In genomic region chr9:121296213-121297127, GRCh38 we compare ENCODE assay signal across 17 cellular contexts. TPM values are rescaled to one million over a fixed set of nuclear protein-coding genes. Genes with fewer than 3 reads are reported as not detected.
DNase-seq lines count a peak whose midpoint lies in the region; ATAC-seq, FAIRE-seq and TF ChIP-seq lines count a peak whose summit lies in the region.
"Had no signal": no experiment of that assay in that cellular context is flagged by ENCODE, and none has a peak within 500 bp of the region (broad histone marks: within the 10 kb centered on the region; RNA-seq: fewer than 3 reads in every experiment).

No MANE protein-coding gene starts in this region.

- 74% methylated on average over 7 of the region's 7 CpGs for WGBS in prostate gland

- H3K36me3 ChIP-seq in kidney (ENCODE audit: control insufficient read depth in 1 of 2, insufficient read depth in 2 of 2, low read length in 2 of 2) (no peaks in the 10 kb centered on the region), prostate gland (no peaks in the 10 kb centered on the region), upper lobe of right lung (peaks cover 5% of the 10 kb centered on the region), WERI-Rb-1 (no peaks in the 10 kb centered on the region)
- H3K36me3 ChIP-seq: pancreas had no signal

- POLR2A ChIA-PET in activated naive CD8-positive, alpha-beta T cell treated with anti-CD3 and anti-CD28 coated beads, Interleukin-2, amount 10 ng/mL, durations not matched to agents 7 days and 5 days (lab: Charles Lee), result no interaction called here

- peaks cover 15% of the 10 kb centered on the region for H3K4me1 Mint-ChIP-seq in activated naive CD8-positive, alpha-beta T cell treated with anti-CD3 and anti-CD28 coated beads, Interleukin-2, amount 10 ng/mL, durations not matched to agents 7 days and 5 days
- peaks cover 16% of the 10 kb centered on the region for H3K4me1 Mint-ChIP-seq in activated naive CD8-positive, alpha-beta T cell treated with anti-CD3 and anti-CD28 coated beads, Interleukin-2, amount 50 U/mL, for 24 hours

- H3K36me3 Mint-ChIP-seq in activated naive CD8-positive, alpha-beta T cell treated with anti-CD3 and anti-CD28 coated beads, Interleukin-2, amount 10 ng/mL, durations not matched to agents 7 days and 5 days, result no peaks in the 10 kb centered on the region
- H3K36me3 Mint-ChIP-seq in activated naive CD8-positive, alpha-beta T cell treated with anti-CD3 and anti-CD28 coated beads, Interleukin-2, amount 50 U/mL, for 24 hours (ENCODE audit: low read depth), result no peaks in the 10 kb centered on the region

- ATAC-seq in activated naive CD8-positive, alpha-beta T cell treated with anti-CD3 and anti-CD28 coated beads, Interleukin-2, amount 10 ng/mL, durations not matched to agents 7 days and 5 days (ENCODE audit: low read depth), result no peak
- ATAC-seq in activated naive CD8-positive, alpha-beta T cell treated with anti-CD3 and anti-CD28 coated beads, Interleukin-2, amount 50 U/mL, for 24 hours, result no peak
- no peak for ATAC-seq in upper lobe of right lung
- ATAC-seq: pancreas had no signal

- TF ChIP-seq POLR2A in prostate gland (IDR thresholded peaks at IDR 0.05), result no peak

- H3K4me3 ChIP-seq in kidney (ENCODE audit: low read length in 2 of 2), result no peak overlapping the region
- no peak overlapping the region for H3K4me3 ChIP-seq in prostate gland
- H3K4me3 ChIP-seq in upper lobe of right lung, result no peak overlapping the region
- H3K4me3 ChIP-seq in WERI-Rb-1 (ENCODE audit: low read depth, low read length), result no peak overlapping the region
- H3K4me3 ChIP-seq: pancreas had no signal

- intact Hi-C loops in kidney (cut with DNase I) (no loop called here), prostate gland (cut with DNase I) (no loop called here), upper lobe of right lung (cut with DNase I) (no loop called here)

- H3K27ac ChIP-seq in kidney (ENCODE audit: low read depth in 2 of 2, low read length in 2 of 2), result peak overlapping the region; percentile 14 to 49
- H3K27ac ChIP-seq in prostate gland, result peak overlapping the region; percentile 73 to 84
- peak overlapping the region; percentile 86 for H3K27ac ChIP-seq in upper lobe of right lung
- H3K27ac ChIP-seq in WERI-Rb-1, result no peak overlapping the region

- H3K9me3 ChIP-seq in kidney (ENCODE audit: control insufficient read depth in 1 of 2, low read length in 2 of 2), result no peaks in the 10 kb centered on the region
- no peaks in the 10 kb centered on the region for H3K9me3 ChIP-seq in prostate gland
- H3K9me3 ChIP-seq in upper lobe of right lung, result no peaks in the 10 kb centered on the region
- H3K9me3 ChIP-seq in WERI-Rb-1 (ENCODE audit: severe bottlenecking), result no peaks in the 10 kb centered on the region
- H3K9me3 ChIP-seq: pancreas had no signal

- no peaks in the 10 kb centered on the region for H3K9me3 Mint-ChIP-seq in activated naive CD8-positive, alpha-beta T cell treated with anti-CD3 and anti-CD28 coated beads, Interleukin-2, amount 10 ng/mL, durations not matched to agents 7 days and 5 days
- H3K9me3 Mint-ChIP-seq in activated naive CD8-positive, alpha-beta T cell treated with anti-CD3 and anti-CD28 coated beads, Interleukin-2, amount 50 U/mL, for 24 hours, result no peaks in the 10 kb centered on the region
- H3K9me3 Mint-ChIP-seq: activated T-helper 2 cell treated with anti-CD3 and anti-CD28 coated beads, Interferon-gamma antibody, Interleukin-2, Interleukin-4, amounts not matched to agents 10 μg/mL and 5 μg/mL and 100 μg/mL, durations not matched to agents 14 hours and 24 hours and 36 hours; CD4-positive, alpha-beta memory T cell had no signal

- no peak overlapping the region for H3K27ac Mint-ChIP-seq in activated naive CD8-positive, alpha-beta T cell treated with anti-CD3 and anti-CD28 coated beads, Interleukin-2, amount 10 ng/mL, durations not matched to agents 7 days and 5 days
- H3K27ac Mint-ChIP-seq in activated naive CD8-positive, alpha-beta T cell treated with anti-CD3 and anti-CD28 coated beads, Interleukin-2, amount 50 U/mL, for 24 hours, result no peak overlapping the region
- H3K27ac Mint-ChIP-seq: activated T-helper 2 cell treated with anti-CD3 and anti-CD28 coated beads, Interferon-gamma antibody, Interleukin-2, Interleukin-4, amounts not matched to agents 10 μg/mL and 5 μg/mL and 100 μg/mL, durations not matched to agents 14 hours and 24 hours and 36 hours; CD4-positive, alpha-beta memory T cell had no signal

- no peak overlapping the region for H3K4me3 Mint-ChIP-seq in activated naive CD8-positive, alpha-beta T cell treated with anti-CD3 and anti-CD28 coated beads, Interleukin-2, amount 10 ng/mL, durations not matched to agents 7 days and 5 days
- H3K4me3 Mint-ChIP-seq in activated naive CD8-positive, alpha-beta T cell treated with anti-CD3 and anti-CD28 coated beads, Interleukin-2, amount 50 U/mL, for 24 hours, result no peak overlapping the region
- H3K4me3 Mint-ChIP-seq: CD4-positive, alpha-beta memory T cell had no signal

- H3K27me3 ChIP-seq in prostate gland (replicated peaks; ENCODE audit: insufficient read depth), result no peaks in the 10 kb centered on the region
- H3K27me3 ChIP-seq in upper lobe of right lung, result no peaks in the 10 kb centered on the region
- H3K27me3 ChIP-seq in WERI-Rb-1 (ENCODE audit: insufficient read depth, low read depth, severe bottlenecking), result no peaks in the 10 kb centered on the region
- H3K27me3 ChIP-seq: pancreas had no signal

- H3K9ac ChIP-seq in kidney (ENCODE audit: low read length in 2 of 2), result peak overlapping the region in 1 of 2 donors; percentile 36

- peak; percentile 9 for DNase-seq in activated naive CD8-positive, alpha-beta T cell treated with anti-CD3 and anti-CD28 coated beads, Interleukin-2, amount 10 ng/mL, durations not matched to agents 7 days and 5 days
- DNase-seq in activated naive CD8-positive, alpha-beta T cell treated with anti-CD3 and anti-CD28 coated beads, Interleukin-2, amount 50 U/mL, for 24 hours, result no peak
- DNase-seq in kidney, result no peak
- DNase-seq in prostate gland (ENCODE audit: low spot score), result no peak
- DNase-seq in upper lobe of right lung, result no peak
- DNase-seq in activated CD8-positive, alpha-beta memory T cell treated with anti-CD3 and anti-CD28 coated beads, Interleukin-2, amount 50 U/mL, for 48 hours, result no peak
- no peak for DNase-seq in iPS-NIHi7 (ENCODE audit: extremely low spot score)
- no peak for DNase-seq in WERI-Rb-1
- DNase-seq: 8988T; activated CD4-positive, alpha-beta T cell treated with anti-CD3 and anti-CD28 coated beads, Interleukin-2, amount 50 U/mL, for 4 hours; CD4-positive, alpha-beta memory T cell; glutamatergic neuron; NCI-H1694 treated with DMSO at 0.1 percent for 48 hours; stimulated activated CD4-positive, alpha-beta T cell treated with anti-CD3 and anti-CD28 coated beads, Interleukin-2, amount 100 ng/mL, for 48 hours; T-helper 9 cell had no signal

- FAIRE-seq in kidney (lab: Jason Lieb, UNC), result no peak
- FAIRE-seq: pancreas had no signal

- peaks cover 18% of the 10 kb centered on the region for H3K27me3 Mint-ChIP-seq in activated naive CD8-positive, alpha-beta T cell treated with anti-CD3 and anti-CD28 coated beads, Interleukin-2, amount 10 ng/mL, durations not matched to agents 7 days and 5 days
- peaks cover 21% of the 10 kb centered on the region for H3K27me3 Mint-ChIP-seq in activated naive CD8-positive, alpha-beta T cell treated with anti-CD3 and anti-CD28 coated beads, Interleukin-2, amount 50 U/mL, for 24 hours

- H3K4me1 ChIP-seq in kidney (ENCODE audit: control insufficient read depth in 1 of 2, insufficient read depth in 1 of 2, low read depth in 1 of 2, low read length in 2 of 2), result peaks cover 31 to 37% of the 10 kb centered on the region in 2 donors
- H3K4me1 ChIP-seq in prostate gland (replicated peaks), result peaks cover 7% of the 10 kb centered on the region
- H3K4me1 ChIP-seq in upper lobe of right lung, result peaks cover 67% of the 10 kb centered on the region

- no peak for TF ChIP-seq CTCF in kidney (IDR thresholded peaks at IDR 0.05; ENCODE audit: borderline replicate concordance, extremely low read depth, insufficient read depth)
- TF ChIP-seq CTCF in prostate gland (IDR thresholded peaks at IDR 0.05), result no peak
- no peak for TF ChIP-seq CTCF in upper lobe of right lung (IDR thresholded peaks at IDR 0.05)
- TF ChIP-seq CTCF in WERI-Rb-1 (IDR thresholded peaks at IDR 0.05; ENCODE audit: low read depth, low read length), result no peak

RNA-seq across cellular contexts. Expression of gene GSN, which starts 28.5 kb away (rescaled TPM):
- 1 to 10 TPM; 8.0 to 9.6 TPM for total RNA-seq in activated naive CD8-positive, alpha-beta T cell treated with anti-CD3 and anti-CD28 coated beads, Interleukin-2, amount 10 ng/mL, durations not matched to agents 7 days and 5 days
- 511 TPM for total RNA-seq in kidney
- polyA plus RNA-seq in kidney (ENCODE audit: insufficient read depth, low read depth, low replicate concordance), result 235 TPM
- 100 to 1,000 TPM; 390 to 690 TPM for total RNA-seq in prostate gland
- 464 TPM for total RNA-seq in upper lobe of right lung

Comparison
In these comparisons a context has a peak if more than half of its experiments do, and no peak if none do; other contexts are left out.
1. RNA of gene GSN, which starts 28.5 kb away (total RNA-seq): 390 to 690 TPM in prostate gland, 511 TPM in kidney (single experiment) and 464 TPM in upper lobe of right lung (single experiment); 8.0 to 9.6 TPM in activated naive CD8-positive, alpha-beta T cell treated with anti-CD3 and anti-CD28 coated beads, Interleukin-2, amount 10 ng/mL, durations not matched to agents 7 days and 5 days; every median in the first group is over 10 times any median in the second.